8 cellular contexts compared by ENCODE assay signal in the genomic region with DNA sequence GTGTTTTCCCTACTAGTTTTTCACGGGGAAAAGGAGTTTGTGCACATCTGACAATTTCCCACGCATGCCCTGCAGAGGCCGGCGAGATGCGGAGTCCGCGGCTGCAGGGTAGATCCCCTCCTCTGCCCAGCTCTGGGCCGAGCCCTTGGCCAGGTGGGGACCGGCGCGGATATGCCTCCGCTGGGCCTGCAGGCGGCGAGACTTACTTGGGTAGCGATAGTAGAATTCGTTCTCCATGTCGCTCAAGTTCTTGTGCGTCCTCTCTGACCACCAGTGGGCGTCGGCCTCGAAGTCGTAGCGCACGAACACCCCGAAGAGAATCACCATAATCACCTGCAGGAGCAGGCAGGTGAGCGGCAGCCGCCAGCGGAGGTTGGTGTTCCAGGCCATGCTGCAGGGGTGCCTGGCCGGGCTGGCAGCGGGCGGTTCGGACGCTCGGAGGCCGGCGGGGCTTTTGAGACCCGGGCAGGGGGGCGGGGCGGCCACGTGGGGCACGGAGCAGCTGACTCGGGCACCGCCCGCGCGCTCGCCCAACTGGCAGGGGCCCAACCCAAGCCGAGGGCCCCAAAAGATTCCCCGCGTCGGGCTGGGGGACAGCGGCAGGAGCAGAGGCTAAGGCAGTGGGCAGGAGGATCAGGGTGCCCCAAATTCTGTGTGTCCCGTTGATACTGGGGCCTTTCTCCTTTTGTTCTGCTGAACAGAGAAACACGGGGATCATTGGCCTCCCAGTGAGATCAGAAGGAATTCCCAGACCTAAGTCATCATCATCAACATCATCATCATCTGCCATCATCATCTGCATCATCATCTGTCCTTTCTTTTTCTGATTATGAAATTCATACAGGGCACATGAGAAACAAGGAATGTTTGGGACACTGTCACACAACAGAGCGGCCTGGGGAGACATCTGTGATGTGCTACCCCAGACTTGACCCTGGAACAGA. TPM values are rescaled to one million over a fixed set of nuclear protein-coding genes. Genes with fewer than 3 reads are reported as not detected.
DNase-seq lines count a peak whose midpoint lies in the region; ATAC-seq and TF ChIP-seq lines count a peak whose summit lies in the region.

A gene (minus strand): TSS at position 429 of the 944 bp plus-strand sequence. CDS start 39 bp downstream, at position 390.

- DNase-seq in activated CD4-positive, alpha-beta T cell treated with anti-CD3 and anti-CD28 coated beads for 48 hours: peak; percentile 36
- DNase-seq in activated CD4-positive, alpha-beta T cell treated with anti-CD3 and anti-CD28 coated beads, Interleukin-2, amount 50 U/mL, for 4 hours: no peak
- peak; percentile 75 for DNase-seq in NT2/D1 (ENCODE audit: low read depth, low spot score)
- DNase-seq in epithelial cell of proximal tubule (ENCODE audit: low read depth): peak; percentile 2
- DNase-seq in prostate gland (ENCODE audit: low spot score): no peak

- H3K9me3 ChIP-seq in NT2/D1 (ENCODE audit: insufficient read depth, low read length): no peaks in the 10 kb centered on the region
- no peaks in the 10 kb centered on the region for H3K9me3 ChIP-seq in mesodermal cell (ENCODE audit: control insufficient read depth, low read length)
- no peaks in the 10 kb centered on the region for H3K9me3 ChIP-seq in prostate gland

- H3K27me3 ChIP-seq in NT2/D1 (ENCODE audit: insufficient read depth, insufficient read length): peaks cover 46% of the 10 kb centered on the region
- H3K27me3 ChIP-seq in prostate gland (replicated peaks; ENCODE audit: insufficient read depth): peaks cover 5% of the 10 kb centered on the region

- ATAC-seq in HG03521 (IDR thresholded peaks at IDR 0.05; ENCODE audit: unreplicated experiment): no peak
- ATAC-seq in HG02623 (IDR thresholded peaks at IDR 0.05; ENCODE audit: unreplicated experiment): no peak

- H3K9ac ChIP-seq in NT2/D1 (ENCODE audit: insufficient read length, low read depth): peak within 1 kb of the TSS; percentile 54

- intact Hi-C loops in prostate gland (cut with DNase I): no loop called here

- H3K4me3 ChIP-seq in NT2/D1 (ENCODE audit: insufficient read length, low read depth) (peak within 1 kb of the TSS; percentile 54), epithelial cell of proximal tubule (ENCODE audit: low read depth, low read length) (peak within 1 kb of the TSS; percentile 51), mesodermal cell (ENCODE audit: extremely low read depth, insufficient read depth, low read length, poor library complexity, severe bottlenecking) (peak within 1 kb of the TSS; percentile 25), prostate gland (peak within 1 kb of the TSS in 1 of 2 donors; percentile 10)

- H3K27ac ChIP-seq in mesodermal cell (ENCODE audit: low read depth, low read length, severe bottlenecking) (no peak within 1 kb of the TSS), prostate gland (no peak within 1 kb of the TSS)

- WGBS in mesodermal cell (ENCODE audit: insufficient coverage in 2 of 2), 2 experiments: 6 to 9% methylated on average over 38 to 52 of the region's 55 CpGs
- WGBS in prostate gland: 8% methylated on average over 51 of the region's 55 CpGs

- H3K4me1 ChIP-seq in NT2/D1 (ENCODE audit: insufficient read depth, insufficient read length): peaks cover 10% of the 10 kb centered on the region
- H3K4me1 ChIP-seq in mesodermal cell (ENCODE audit: control insufficient read depth, insufficient read depth, low read length, poor library complexity, severe bottlenecking): no peaks in the 10 kb centered on the region
- no peaks in the 10 kb centered on the region for H3K4me1 ChIP-seq in prostate gland (replicated peaks)

- TF ChIP-seq CTCF in epithelial cell of proximal tubule (conservative IDR thresholded peaks at IDR 0.05; ENCODE audit: low read depth, low read length): peak; percentile 51
- TF ChIP-seq CTCF in prostate gland (IDR thresholded peaks at IDR 0.05): peak in 2 of 4 experiments; percentile 6 to 61

- H3K36me3 ChIP-seq in NT2/D1 (ENCODE audit: insufficient read depth, insufficient read length, low read length): no peaks in the 10 kb centered on the region
- no peaks in the 10 kb centered on the region for H3K36me3 ChIP-seq in mesodermal cell (ENCODE audit: control insufficient read depth, insufficient read depth, low read length)
- H3K36me3 ChIP-seq in prostate gland: no peaks in the 10 kb centered on the region

- no peak for TF ChIP-seq POLR2A in prostate gland (IDR thresholded peaks at IDR 0.05)

RNA-seq across cellular contexts. Expression of the gene that starts here (rescaled TPM):
- 0.07 TPM in 1 of 2 replicates, not detected in the other for total RNA-seq in epithelial cell of proximal tubule
- not detected for polyA plus RNA-seq in mesodermal cell (2013, experiment 1 of 2)
- polyA plus RNA-seq in mesodermal cell (2013, experiment 2 of 2): not detected
- total RNA-seq in prostate gland: 1 to 10 TPM in 1 of 2 donors, under 1 TPM in 1; 0.91 to 1.0 TPM

Comparison
In these comparisons a context has a peak if more than half of its experiments do, and no peak if none do; other contexts are left out.
1. DNase-seq: peak in activated CD4-positive, alpha-beta T cell treated with anti-CD3 and anti-CD28 coated beads for 48 hours (single experiment) and NT2/D1 (single experiment); none in activated CD4-positive, alpha-beta T cell treated with anti-CD3 and anti-CD28 coated beads, Interleukin-2, amount 50 U/mL, for 4 hours (0 of 2) and prostate gland (single experiment).
2. Peak in DNase-seq and H3K4me3 ChIP-seq in epithelial cell of proximal tubule; RNA of the gene not detected or under 1 TPM.